11 cellular contexts compared by ENCODE assay signal in genomic region chr9:4026925-4027324, GRCh38.
DNase-seq lines count a peak whose midpoint lies in the region; ATAC-seq and TF ChIP-seq lines count a peak whose summit lies in the region.
"Had no signal": no experiment of that assay in that cellular context is flagged by ENCODE, and none has a peak within 500 bp of the region (broad histone marks: within the 10 kb centered on the region; RNA-seq: fewer than 3 reads in every experiment).

No MANE protein-coding gene starts in this region.

- no peak overlapping the region for H3K4me3 Mint-ChIP-seq in brain
- no peak overlapping the region for H3K4me3 Mint-ChIP-seq in endothelial cell (ENCODE audit: unreplicated experiment)
- no peak overlapping the region for H3K4me3 Mint-ChIP-seq in natural killer cell treated with Interleukin-12 subunit alpha and Interleukin-12 subunit beta and Interleukin-15 and Interleukin-18, amount 100 ng/mL, for 72 hours
- H3K4me3 Mint-ChIP-seq: CD14-positive monocyte; CD8-positive, alpha-beta memory T cell had no signal

- TF ChIP-seq CTCF in brain (conservative IDR thresholded peaks at IDR 0.05) (no peak), endothelial cell (IDR thresholded peaks at IDR 0.05; ENCODE audit: unreplicated experiment) (no peak)

- DNase-seq in HuH-7 (ENCODE audit: low spot score) (peak; percentile 26), left lobe of liver (ENCODE audit: low spot score) (no peak), left ventricle myocardium superior (no peak), endothelial cell (ENCODE audit: low spot score) (no peak)
- DNase-seq in natural killer cell treated with Interleukin-12 subunit alpha and Interleukin-12 subunit beta and Interleukin-15 and Interleukin-18, amount 100 ng/mL, for 72 hours (ENCODE audit: low spot score), result no peak
- DNase-seq: CD8-positive, alpha-beta memory T cell; DND-41; GF-D8 had no signal

- H3K4me1 Mint-ChIP-seq in brain (peaks cover 42% of the 10 kb centered on the region), endothelial cell (ENCODE audit: unreplicated experiment) (no peaks in the 10 kb centered on the region)
- H3K4me1 Mint-ChIP-seq in natural killer cell treated with Interleukin-12 subunit alpha and Interleukin-12 subunit beta and Interleukin-15 and Interleukin-18, amount 100 ng/mL, for 72 hours (ENCODE audit: low read depth in 2 of 2), result no peaks in the 10 kb centered on the region
- H3K4me1 Mint-ChIP-seq: CD14-positive monocyte; CD8-positive, alpha-beta memory T cell had no signal

- H3K27ac Mint-ChIP-seq in brain (peak overlapping the region in 4 of 5 experiments; percentile 16 to 90 (median 85)), endothelial cell (ENCODE audit: unreplicated experiment) (no peak overlapping the region)
- H3K27ac Mint-ChIP-seq in natural killer cell treated with Interleukin-12 subunit alpha and Interleukin-12 subunit beta and Interleukin-15 and Interleukin-18, amount 100 ng/mL, for 72 hours, result no peak overlapping the region
- H3K27ac Mint-ChIP-seq: CD14-positive monocyte; CD8-positive, alpha-beta memory T cell had no signal

- intact Hi-C loops in left ventricle myocardium superior (cut with micrococcal nuclease), result no loop called here

- H3K9me3 Mint-ChIP-seq in brain (peaks cover 0 to 4% (median 0%) of the 10 kb centered on the region in 5 experiments), endothelial cell (ENCODE audit: unreplicated experiment) (no peaks in the 10 kb centered on the region)
- H3K9me3 Mint-ChIP-seq in natural killer cell treated with Interleukin-12 subunit alpha and Interleukin-12 subunit beta and Interleukin-15 and Interleukin-18, amount 100 ng/mL, for 72 hours, result peaks cover 4% of the 10 kb centered on the region

- peak; percentile 49 for ATAC-seq in left lobe of liver
- no peak for ATAC-seq in left ventricle myocardium superior
- ATAC-seq in natural killer cell treated with Interleukin-12 subunit alpha and Interleukin-12 subunit beta and Interleukin-15 and Interleukin-18, amount 100 ng/mL, for 72 hours, result no peak
- ATAC-seq: HCT116 had no signal

- H3K36me3 Mint-ChIP-seq in brain, result no peaks in the 10 kb centered on the region
- no peaks in the 10 kb centered on the region for H3K36me3 Mint-ChIP-seq in endothelial cell (ENCODE audit: low read depth, unreplicated experiment)
- no peaks in the 10 kb centered on the region for H3K36me3 Mint-ChIP-seq in natural killer cell treated with Interleukin-12 subunit alpha and Interleukin-12 subunit beta and Interleukin-15 and Interleukin-18, amount 100 ng/mL, for 72 hours
- H3K36me3 Mint-ChIP-seq: CD14-positive monocyte; CD8-positive, alpha-beta memory T cell had no signal

- H3K27me3 Mint-ChIP-seq in brain (no peaks in the 10 kb centered on the region), endothelial cell (ENCODE audit: unreplicated experiment) (peaks cover 1% of the 10 kb centered on the region)
- H3K27me3 Mint-ChIP-seq in natural killer cell treated with Interleukin-12 subunit alpha and Interleukin-12 subunit beta and Interleukin-15 and Interleukin-18, amount 100 ng/mL, for 72 hours, result peaks cover 13 to 18% of the 10 kb centered on the region in 2 donors

Comparison
In these comparisons a context has a peak if more than half of its experiments do, and no peak if none do; other contexts are left out.
1. H3K27ac Mint-ChIP-seq: peak in brain (4 of 5); none in endothelial cell (single experiment) and natural killer cell treated with Interleukin-12 subunit alpha and Interleukin-12 subunit beta and Interleukin-15 and Interleukin-18, amount 100 ng/mL, for 72 hours (0 of 2).